In genomic region chr13:76886292-76887061, GRCh38 we compare ENCODE assay signal across 8 cellular contexts. TPM values are rescaled to one million over a fixed set of nuclear protein-coding genes. Genes with fewer than 3 reads are reported as not detected.
DNase-seq lines count a peak whose midpoint lies in the region; ATAC-seq and TF ChIP-seq lines count a peak whose summit lies in the region.

Gene KCTD12 (minus strand): TSS chr13:76886405. CDS start chr13:76886148, 257 bp downstream.

- H3K4me1 Mint-ChIP-seq in neural crest cell, result peaks cover 22% of the 10 kb centered on the region
- H3K4me1 Mint-ChIP-seq in stimulated activated naive CD8-positive, alpha-beta T cell treated with anti-CD3 and anti-CD28 coated beads, Interleukin-15, amount 100 ng/mL, for 72 hours, result peaks cover 40% of the 10 kb centered on the region

- peak within 1 kb of the TSS; percentile 67 for H3K4me3 ChIP-seq in fibroblast of villous mesenchyme (ENCODE audit: low read depth, low read length)

- peak within 1 kb of the TSS; percentile 90 for H3K4me3 Mint-ChIP-seq in neural crest cell
- H3K4me3 Mint-ChIP-seq in stimulated activated naive CD8-positive, alpha-beta T cell treated with anti-CD3 and anti-CD28 coated beads, Interleukin-15, amount 100 ng/mL, for 72 hours, result peak within 1 kb of the TSS; percentile 88 to 98

- no peaks in the 10 kb centered on the region for H3K36me3 Mint-ChIP-seq in neural crest cell (ENCODE audit: low read depth)

- peak; percentile 61 for ATAC-seq in GM19455 (IDR thresholded peaks at IDR 0.05; ENCODE audit: unreplicated experiment)
- peak; percentile 25 for ATAC-seq in HG03575 (IDR thresholded peaks at IDR 0.05; ENCODE audit: extremely low read depth, insufficient number of reproducible peaks, low FRiP score, unreplicated experiment)
- ATAC-seq in stimulated activated naive CD8-positive, alpha-beta T cell treated with anti-CD3 and anti-CD28 coated beads, Interleukin-15, amount 100 ng/mL, for 72 hours, result peak; percentile 79

- DNase-seq in COLO829 (ENCODE audit: low spot score), result peak; percentile 4
- DNase-seq in RPMI8226, result peak; percentile 82
- DNase-seq in activated gamma-delta T cell (lab: John Stamatoyannopoulos, UW), result peak; percentile 45
- peak; percentile 89 for DNase-seq in fibroblast of villous mesenchyme (ENCODE audit: low read depth)
- DNase-seq in neural crest cell (ENCODE audit: low read depth, low spot score), result peak; percentile 66
- peak; percentile 77 to 84 for DNase-seq in stimulated activated naive CD8-positive, alpha-beta T cell treated with anti-CD3 and anti-CD28 coated beads, Interleukin-15, amount 100 ng/mL, for 72 hours

- H3K9me3 Mint-ChIP-seq in neural crest cell, result no peaks in the 10 kb centered on the region
- H3K9me3 Mint-ChIP-seq in stimulated activated naive CD8-positive, alpha-beta T cell treated with anti-CD3 and anti-CD28 coated beads, Interleukin-15, amount 100 ng/mL, for 72 hours, result no peaks in the 10 kb centered on the region

- no peak within 1 kb of the TSS for H3K27ac Mint-ChIP-seq in neural crest cell (ENCODE audit: unreplicated experiment)
- peak within 1 kb of the TSS; percentile 88 to 97 for H3K27ac Mint-ChIP-seq in stimulated activated naive CD8-positive, alpha-beta T cell treated with anti-CD3 and anti-CD28 coated beads, Interleukin-15, amount 100 ng/mL, for 72 hours

- TF ChIP-seq CTCF in fibroblast of villous mesenchyme (IDR thresholded peaks at IDR 0.05; ENCODE audit: insufficient read depth, low read depth, low read length), result peak; percentile 14
- peak; percentile 44 for TF ChIP-seq CTCF in neural crest cell (conservative IDR thresholded peaks at IDR 0.05)

- peaks cover 72% of the 10 kb centered on the region for H3K27me3 Mint-ChIP-seq in neural crest cell (ENCODE audit: low read depth)
- H3K27me3 Mint-ChIP-seq in stimulated activated naive CD8-positive, alpha-beta T cell treated with anti-CD3 and anti-CD28 coated beads, Interleukin-15, amount 100 ng/mL, for 72 hours, result peaks cover 41% of the 10 kb centered on the region

RNA-seq across cellular contexts. Expression of gene KCTD12, which starts in this region (rescaled TPM):
- total RNA-seq in fibroblast of villous mesenchyme (16.1 and 18.6 TPM in 2 replicates), neural crest cell (7.4 and 8.6 TPM in 2 replicates)

Comparison
In these comparisons a context has a peak if more than half of its experiments do, and no peak if none do; other contexts are left out.
1. Peak in every context shown above with its lines: DNase-seq, ATAC-seq and H3K4me3 ChIP-seq.
2. DNase-seq: peak in every context shown above with its lines; median percentile 89 in fibroblast of villous mesenchyme; 82 in RPMI8226; 80 in stimulated activated naive CD8-positive, alpha-beta T cell treated with anti-CD3 and anti-CD28 coated beads, Interleukin-15, amount 100 ng/mL, for 72 hours; 66 in neural crest cell; 45 in activated gamma-delta T cell; 4 in COLO829.
3. ATAC-seq: peak in every context shown above with its lines; median percentile 79 in stimulated activated naive CD8-positive, alpha-beta T cell treated with anti-CD3 and anti-CD28 coated beads, Interleukin-15, amount 100 ng/mL, for 72 hours; 61 in GM19455; 25 in HG03575.